8 cellular contexts compared by ENCODE assay signal in genomic region chr14:102508774-102509743, GRCh38. TPM values are rescaled to one million over a fixed set of nuclear protein-coding genes. Genes with fewer than 3 reads are reported as not detected.
A peak's percentile ranks its signal among the peaks of the same experiment; 100 is the strongest.
DNase-seq lines count a peak whose midpoint lies in the region; ATAC-seq and TF ChIP-seq lines count a peak whose summit lies in the region.

No MANE protein-coding gene starts in this region.

- DNase-seq in CD14-positive monocyte (ENCODE audit: low spot score) (peak; percentile 87), NCI-H460 (ENCODE audit: extremely low read depth, low read depth) (peak; percentile 20), amniotic epithelial cell (ENCODE audit: low read depth) (peak; percentile 37), heart left ventricle (peak; percentile 71 to 85 (median 83)), progenitor cell of endocrine pancreas (ENCODE audit: low spot score, unreplicated experiment) (peak; percentile 37), NCI-H2196 (lab: John Stamatoyannopoulos, UW; ENCODE audit: unreplicated experiment) (no peak), amniotic stem cell (lab: John Stamatoyannopoulos, UW) (no peak)

- peak; percentile 2 for ATAC-seq in GM21786 (IDR thresholded peaks at IDR 0.05; ENCODE audit: unreplicated experiment)
- ATAC-seq in heart left ventricle, result peak; percentile 3 to 62 (median 14)

- H3K36me3 ChIP-seq in heart left ventricle, result peaks cover 0 to 19% (median 12%) of the 10 kb centered on the region in 9 donors

- H3K4me3 Mint-ChIP-seq in CD14-positive monocyte (peak overlapping the region; percentile 69 to 78), progenitor cell of endocrine pancreas (ENCODE audit: low read depth) (peak overlapping the region; percentile 76)

- peak in 1 of 2 donors; percentile 32 for TF ChIP-seq POLR2A in heart left ventricle (IDR thresholded peaks at IDR 0.05)

- peak overlapping the region; percentile 87 to 100 (median 96) for H3K27ac ChIP-seq in heart left ventricle

- H3K9me3 ChIP-seq in heart left ventricle, result no peaks in the 10 kb centered on the region

- peaks cover 19% of the 10 kb centered on the region for H3K4me1 Mint-ChIP-seq in CD14-positive monocyte
- H3K4me1 Mint-ChIP-seq in progenitor cell of endocrine pancreas (ENCODE audit: low read depth), result peaks cover 15% of the 10 kb centered on the region

- H3K36me3 Mint-ChIP-seq in CD14-positive monocyte (peaks cover 2 to 10% of the 10 kb centered on the region in 2 donors), progenitor cell of endocrine pancreas (ENCODE audit: insufficient read depth) (peaks cover 4% of the 10 kb centered on the region)

- H3K9me3 Mint-ChIP-seq in CD14-positive monocyte (peaks cover 0 to 3% (median 0%) of the 10 kb centered on the region in 7 donors), progenitor cell of endocrine pancreas (ENCODE audit: low read depth) (no peaks in the 10 kb centered on the region)

- peak overlapping the region; percentile 37 to 90 (median 64) for H3K4me3 ChIP-seq in heart left ventricle

- peaks cover 0 to 51% (median 20%) of the 10 kb centered on the region in 12 donors for H3K4me1 ChIP-seq in heart left ventricle

- TF ChIP-seq CTCF in CD14-positive monocyte (IDR thresholded peaks at IDR 0.05), result no peak
- no peak for TF ChIP-seq CTCF in heart left ventricle (IDR thresholded peaks at IDR 0.05)
- no peak for TF ChIP-seq CTCF in progenitor cell of endocrine pancreas (IDR thresholded peaks at IDR 0.05; ENCODE audit: unreplicated experiment)

- intact Hi-C loops in CD14-positive monocyte (cut with micrococcal nuclease) (loop anchor here in 1 of 2 donors (10.0 kb wide), 1 partner anchor 144 kb away; the partner anchor contains the start of genes CINP and TECPR2), heart left ventricle (cut with DNase I) (no loop called here)

- H3K27me3 Mint-ChIP-seq in CD14-positive monocyte (ENCODE audit: low read depth in 3 of 3), result peaks cover 2 to 10% (median 4%) of the 10 kb centered on the region in 3 donors
- no peaks in the 10 kb centered on the region for H3K27me3 Mint-ChIP-seq in progenitor cell of endocrine pancreas

- WGBS in heart left ventricle, 4 donors, result 3 to 13% (median 5%) methylated on average over 15 to 109 of the region's 109 CpGs

- no peaks in the 10 kb centered on the region for H3K27me3 ChIP-seq in heart left ventricle

- H3K27ac Mint-ChIP-seq in CD14-positive monocyte, result peak overlapping the region in 6 of 7 donors; percentile 68 to 92 (median 83)
- H3K27ac Mint-ChIP-seq in progenitor cell of endocrine pancreas, result peak overlapping the region; percentile 95

RNA-seq across cellular contexts. Expression of gene ANKRD9, which starts 0.5 kb away (rescaled TPM):
- under 1 TPM; 0.43 to 0.83 TPM for polyA plus RNA-seq in CD14-positive monocyte
- total RNA-seq in NCI-H460 (2014; rRNA removed; shearing (Covaris generic)), result 13.0 and 16.5 TPM in 2 replicates
- 124 and 134 TPM in 2 replicates for polyA plus RNA-seq in NCI-H460 (2014; cell fraction: nucleus; rRNA removed)
- 100 to 1,000 TPM in 6 of 9 donors, 10 to 100 TPM in 3; 77.6 to 271 (median 141) TPM for total RNA-seq in heart left ventricle
- polyA plus RNA-seq in heart left ventricle, result 10 to 100 TPM; 42.2 to 60.2 TPM
- 24.5 and 26.5 TPM in 2 replicates for total RNA-seq in progenitor cell of endocrine pancreas

Comparison
In these comparisons a context has a peak if more than half of its experiments do, and no peak if none do; other contexts are left out.
1. DNase-seq: peak in CD14-positive monocyte (single experiment), NCI-H460 (single experiment), amniotic epithelial cell (single experiment), heart left ventricle (5 of 5) and progenitor cell of endocrine pancreas (single experiment); none in NCI-H2196 (single experiment) and amniotic stem cell (single experiment).